Comparison of ENCODE assay signal across 8 cellular contexts in the genomic region with DNA sequence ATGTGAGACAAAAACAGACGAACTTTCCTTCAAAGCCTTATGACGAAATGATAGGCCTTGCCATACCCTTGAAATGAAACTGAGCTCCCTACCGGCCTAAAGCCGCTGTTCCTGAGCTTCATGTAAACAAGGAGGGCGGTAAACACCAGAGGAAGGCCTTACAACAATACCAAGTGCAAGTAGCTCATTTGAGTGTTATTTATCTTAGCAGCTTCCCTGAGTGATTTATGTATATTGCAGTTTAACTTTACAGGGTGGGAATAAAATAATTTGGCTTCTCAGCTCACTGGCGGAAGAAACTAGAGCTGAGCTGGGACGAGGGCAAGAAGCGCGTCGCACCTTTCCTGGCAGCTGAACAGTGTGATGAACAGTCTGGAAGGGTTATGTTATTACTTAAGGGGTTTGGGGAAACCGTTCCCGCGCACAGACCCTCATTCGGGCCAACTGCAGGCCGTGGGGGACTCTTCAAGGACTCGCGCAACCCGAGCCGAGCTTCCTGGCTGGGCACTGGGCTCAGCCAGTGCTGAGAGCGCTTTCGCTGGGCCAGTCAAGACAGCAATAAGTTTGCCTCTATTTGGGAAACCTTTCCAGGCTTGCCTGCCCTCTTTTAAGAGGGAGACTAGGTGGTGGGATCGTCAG.
A peak's percentile ranks its signal among the peaks of the same experiment; 100 is the strongest.
DNase-seq lines count a peak whose midpoint lies in the region; ATAC-seq and TF ChIP-seq lines count a peak whose summit lies in the region.

No MANE protein-coding gene starts in this region.

- no peaks in the 10 kb centered on the region for H3K27me3 ChIP-seq in Karpas-422 (ENCODE audit: low read length)
- peaks cover 50% of the 10 kb centered on the region for H3K27me3 ChIP-seq in hepatocyte
- peaks cover 0 to 46% (median 36%) of the 10 kb centered on the region in 7 donors for H3K27me3 ChIP-seq in spleen (replicated peaks in 1 of 7)

- H3K4me3 ChIP-seq in Karpas-422 (ENCODE audit: low read length) (peak overlapping the region; percentile 90), hepatocyte (peak overlapping the region; percentile 84), spleen (peak overlapping the region; percentile 74 to 92 (median 87))

- H3K36me3 Mint-ChIP-seq in activated CD4-positive, alpha-beta memory T cell treated with anti-CD3 and anti-CD28 coated beads for 36 hours: peaks cover 2% of the 10 kb centered on the region

- no peak for ATAC-seq in HG03280 (IDR thresholded peaks at IDR 0.05; ENCODE audit: unreplicated experiment)
- no peak for ATAC-seq in esophagus mucosa
- no peak for ATAC-seq in HG03460 (IDR thresholded peaks at IDR 0.05; ENCODE audit: unreplicated experiment)

- H3K27ac Mint-ChIP-seq in activated CD4-positive, alpha-beta memory T cell treated with anti-CD3 and anti-CD28 coated beads for 36 hours: peak overlapping the region; percentile 85

- TF ChIP-seq CTCF in hepatocyte (IDR thresholded peaks at IDR 0.05; ENCODE audit: poor library complexity) (no peak), spleen (IDR thresholded peaks at IDR 0.05 in 8 of 11, conservative IDR thresholded peaks at IDR 0.05 in 3 of 11) (no peak)

- H3K27ac ChIP-seq in Karpas-422 (ENCODE audit: low read length) (peak overlapping the region; percentile 94), hepatocyte (peak overlapping the region; percentile 99), spleen (peak overlapping the region; percentile 99 to 100 (median 100))

- H3K4me3 Mint-ChIP-seq in activated CD4-positive, alpha-beta memory T cell treated with anti-CD3 and anti-CD28 coated beads for 36 hours: peak overlapping the region; percentile 74

- peaks cover 23% of the 10 kb centered on the region for H4K20me1 ChIP-seq in Karpas-422 (ENCODE audit: insufficient read depth, low read depth, low read length)
- peaks cover 10% of the 10 kb centered on the region for H4K20me1 ChIP-seq in hepatocyte (ENCODE audit: insufficient read depth, poor library complexity, severe bottlenecking)

- H3K9me3 Mint-ChIP-seq in activated CD4-positive, alpha-beta memory T cell treated with anti-CD3 and anti-CD28 coated beads for 36 hours: no peaks in the 10 kb centered on the region

- H3K27me3 Mint-ChIP-seq in activated CD4-positive, alpha-beta memory T cell treated with anti-CD3 and anti-CD28 coated beads for 36 hours: peaks cover 30% of the 10 kb centered on the region

- intact Hi-C loops in activated CD4-positive, alpha-beta memory T cell treated with anti-CD3 and anti-CD28 coated beads for 36 hours (cut with micrococcal nuclease): loop anchor here (10.0 kb wide), 1 partner anchor 1698 kb away; no protein-coding TSS in a partner anchor
- intact Hi-C loops in spleen (cut with DNase I; ENCODE audit: low total_unique reads): loop anchor here (5.0 kb wide), 1 partner anchor 44 kb away; no protein-coding TSS in a partner anchor

- H3K9me3 ChIP-seq in Karpas-422 (ENCODE audit: low read length): no peaks in the 10 kb centered on the region
- H3K9me3 ChIP-seq in hepatocyte (ENCODE audit: low read depth): no peaks in the 10 kb centered on the region
- H3K9me3 ChIP-seq in spleen: no peaks in the 10 kb centered on the region

- H3K9me2 ChIP-seq in Karpas-422 (replicated peaks; ENCODE audit: insufficient read depth, low read length) (no peaks in the 10 kb centered on the region), hepatocyte (replicated peaks; ENCODE audit: insufficient read depth) (no peaks in the 10 kb centered on the region)

- peak overlapping the region; percentile 14; the same call in 1 of the 2 replicates for H2AFZ ChIP-seq in Karpas-422 (ENCODE audit: low read length)
- H2AFZ ChIP-seq in hepatocyte: peak overlapping the region; percentile 90

- DNase-seq in DMS79 (lab: John Stamatoyannopoulos, UW): peak; percentile 31
- peak; percentile 77 for DNase-seq in Karpas-422
- DNase-seq in activated CD4-positive, alpha-beta memory T cell treated with anti-CD3 and anti-CD28 coated beads for 36 hours: no peak
- peak; percentile 56 for DNase-seq in hepatocyte (ENCODE audit: low spot score)
- peak; percentile 85 for DNase-seq in spleen

- H3K4me2 ChIP-seq in Karpas-422 (ENCODE audit: low read depth, low read length, poor library complexity, severe bottlenecking) (peak overlapping the region; percentile 74), hepatocyte (peak overlapping the region; percentile 99)

- peaks cover 8% of the 10 kb centered on the region; the same call in 1 of the 2 replicates for H3K36me3 ChIP-seq in Karpas-422 (ENCODE audit: insufficient read depth, low read length)
- H3K36me3 ChIP-seq in hepatocyte (replicated peaks; ENCODE audit: insufficient read depth, low read depth): no peaks in the 10 kb centered on the region
- peaks cover 0 to 2% (median 0%) of the 10 kb centered on the region in 6 donors for H3K36me3 ChIP-seq in spleen

- H3K4me1 ChIP-seq in Karpas-422 (ENCODE audit: low read length) (peaks cover 68% of the 10 kb centered on the region), hepatocyte (ENCODE audit: insufficient read depth) (peaks cover 52% of the 10 kb centered on the region), spleen (peaks cover 35 to 79% (median 75%) of the 10 kb centered on the region in 6 donors)

- H3K9ac ChIP-seq in Karpas-422 (ENCODE audit: low read length): peak overlapping the region; percentile 98

- peaks cover 43% of the 10 kb centered on the region for H3K79me2 ChIP-seq in Karpas-422 (ENCODE audit: low read length)
- H3K79me2 ChIP-seq in hepatocyte: peaks cover 21% of the 10 kb centered on the region

- POLR2A ChIA-PET in activated CD4-positive, alpha-beta memory T cell treated with anti-CD3 and anti-CD28 coated beads for 36 hours (lab: Charles Lee): interaction anchor here (0.6 to 11.0 kb wide), 6 partner anchors 14 to 240 kb away, joined by 3 to 132 read pairs (median 8); a partner anchor contains a TSS

- no peak for TF ChIP-seq POLR2A in spleen (IDR thresholded peaks at IDR 0.05)

- peaks cover 70% of the 10 kb centered on the region for H3K4me1 Mint-ChIP-seq in activated CD4-positive, alpha-beta memory T cell treated with anti-CD3 and anti-CD28 coated beads for 36 hours (ENCODE audit: low read depth)

- WGBS in hepatocyte (ENCODE audit: low lambda C conversion rate, missing lambda C conversion rate): 36% methylated on average over 22 of the region's 22 CpGs
- WGBS in spleen, 5 donors: 58 to 75% (median 69%) methylated on average over 22 of the region's 22 CpGs

- CTCF ChIA-PET in activated CD4-positive, alpha-beta memory T cell treated with anti-CD3 and anti-CD28 coated beads for 36 hours (lab: Charles Lee): interaction anchor here (0.6 to 4.0 kb wide), 7 partner anchors 39 to 183 kb away, joined by 3 to 36 read pairs (median 5); a partner anchor contains a TSS
